ENCODE assay signal across 19 cellular contexts in the genomic region with DNA sequence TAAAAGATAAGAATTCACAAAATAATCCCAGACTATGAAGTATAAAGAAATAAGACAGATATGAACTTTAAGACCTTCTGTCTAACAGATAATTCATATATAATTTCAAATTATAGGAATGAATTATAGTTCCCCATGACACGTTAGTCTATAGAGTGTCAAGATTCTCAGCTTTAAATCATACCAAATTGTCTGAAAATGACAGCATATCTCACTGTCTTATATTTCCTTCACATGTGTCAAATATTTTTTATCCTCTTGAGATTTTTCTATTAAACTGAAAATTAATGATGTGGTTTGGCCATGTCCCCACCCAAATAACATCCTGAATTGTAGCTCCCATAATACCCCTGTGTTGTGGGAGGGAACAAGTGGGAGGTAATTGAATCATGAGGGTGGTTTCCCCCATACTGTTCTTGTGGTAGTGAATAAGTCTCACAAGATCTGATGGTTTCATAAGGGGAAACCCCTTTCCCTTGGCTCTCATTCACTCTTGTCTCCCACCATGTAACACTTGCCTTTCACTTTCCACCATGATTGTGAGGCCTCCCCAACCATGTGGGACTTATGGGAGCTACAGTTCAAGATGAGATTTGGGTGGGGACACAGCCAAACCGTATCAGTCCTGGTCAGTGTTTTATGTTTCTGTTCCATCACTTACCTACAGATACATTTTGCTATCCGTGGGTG.
DNase-seq lines count a peak whose midpoint lies in the region; ATAC-seq and TF ChIP-seq lines count a peak whose summit lies in the region.
"Had no signal": no experiment of that assay in that cellular context is flagged by ENCODE, and none has a peak within 500 bp of the region (broad histone marks: within the 10 kb centered on the region; RNA-seq: fewer than 3 reads in every experiment).

No MANE protein-coding gene starts in this region.

- no peaks in the 10 kb centered on the region for H3K4me1 Mint-ChIP-seq in natural killer cell
- no peaks in the 10 kb centered on the region for H3K4me1 Mint-ChIP-seq in neural progenitor cell
- H3K4me1 Mint-ChIP-seq: CD4-positive, alpha-beta memory T cell had no signal

- ATAC-seq in natural killer cell = peak in 2 of 3 donors; percentile 57 to 61
- ATAC-seq: lower lobe of right lung, Panc1, psoas muscle had no signal

- no peaks in the 10 kb centered on the region for H3F3A ChIP-seq in neural progenitor cell (ENCODE audit: low read depth)

- no peak overlapping the region for H3K9ac ChIP-seq in neural progenitor cell

- intact Hi-C loops in natural killer cell (cut with micrococcal nuclease) = no loop called here

- no peak overlapping the region for H3K4me3 ChIP-seq in neural progenitor cell
- H3K4me3 ChIP-seq: lower lobe of right lung, psoas muscle, SJSA1, suprapubic skin had no signal

- H3K4me3 Mint-ChIP-seq in natural killer cell (no peak overlapping the region), neural progenitor cell (no peak overlapping the region)
- H3K4me3 Mint-ChIP-seq: CD4-positive, alpha-beta memory T cell had no signal

- peak; percentile 1 for DNase-seq in stimulated activated CD8-positive, alpha-beta memory T cell treated with anti-CD3 and anti-CD28 coated beads, Interleukin-12 subunit alpha, Interleukin-12 subunit beta, amount 100 ng/mL, for 24 hours (ENCODE audit: extremely low read depth)
- no peak for DNase-seq in stimulated activated CD8-positive, alpha-beta memory T cell treated with anti-CD3 and anti-CD28 coated beads, Interleukin-4, amount 100 ng/mL, for 48 hours
- peak; percentile 26 for DNase-seq in activated naive CD4-positive, alpha-beta T cell treated with anti-CD3 and anti-CD28 coated beads, Interleukin-2, amount 50 U/mL, for 16 hours
- no peak for DNase-seq in natural killer cell
- no peak for DNase-seq in neural progenitor cell (ENCODE audit: low spot score)
- DNase-seq in SHP77 (lab: John Stamatoyannopoulos, UW) = no peak
- DNase-seq in NCI-H1092 (lab: John Stamatoyannopoulos, UW) = no peak
- DNase-seq: amygdala, GOT3, lower lobe of right lung, NCI-H1092 treated with DMSO at 0.1 percent for 48 hours, NCI-H2029 treated with DMSO at 0.1 percent for 48 hours, psoas muscle, T-helper 1 cell had no signal

- H3K36me3 Mint-ChIP-seq in natural killer cell (no peaks in the 10 kb centered on the region), neural progenitor cell (no peaks in the 10 kb centered on the region)
- H3K36me3 Mint-ChIP-seq: CD4-positive, alpha-beta memory T cell had no signal

- TF ChIP-seq CTCF in natural killer cell (IDR thresholded peaks at IDR 0.05) = no peak
- no peak for TF ChIP-seq CTCF in neural progenitor cell (IDR thresholded peaks at IDR 0.05)

- H3K27ac ChIP-seq in neural progenitor cell = no peak overlapping the region
- H3K27ac ChIP-seq: lower lobe of right lung, psoas muscle, SJSA1, suprapubic skin had no signal

- no peaks in the 10 kb centered on the region for H3K36me3 ChIP-seq in neural progenitor cell
- H3K36me3 ChIP-seq: lower lobe of right lung, SJSA1, suprapubic skin had no signal

- no peaks in the 10 kb centered on the region for H3K9me3 Mint-ChIP-seq in natural killer cell
- H3K9me3 Mint-ChIP-seq in neural progenitor cell = peaks cover 4% of the 10 kb centered on the region
- H3K9me3 Mint-ChIP-seq: CD4-positive, alpha-beta memory T cell had no signal

- no peaks in the 10 kb centered on the region for H3K27me3 Mint-ChIP-seq in natural killer cell (ENCODE audit: low read depth in 2 of 2)
- H3K27me3 Mint-ChIP-seq in neural progenitor cell (ENCODE audit: insufficient read depth, low read depth) = no peaks in the 10 kb centered on the region

- no peak overlapping the region for H3K4me2 ChIP-seq in neural progenitor cell

- no peak overlapping the region for H2AFZ ChIP-seq in neural progenitor cell (replicated peaks)

- H3K27me3 ChIP-seq in neural progenitor cell = no peaks in the 10 kb centered on the region
- H3K27me3 ChIP-seq: SJSA1, suprapubic skin had no signal

- no peaks in the 10 kb centered on the region for H3K9me3 ChIP-seq in neural progenitor cell (ENCODE audit: low read depth)
- H3K9me3 ChIP-seq: lower lobe of right lung, psoas muscle, SJSA1, suprapubic skin had no signal

- no peaks in the 10 kb centered on the region for H3K4me1 ChIP-seq in neural progenitor cell
- H3K4me1 ChIP-seq: lower lobe of right lung, psoas muscle, SJSA1, suprapubic skin had no signal

- H4K20me1 ChIP-seq in neural progenitor cell (ENCODE audit: low read depth) = no peaks in the 10 kb centered on the region

- no peak overlapping the region for H3K27ac Mint-ChIP-seq in natural killer cell
- H3K27ac Mint-ChIP-seq in neural progenitor cell = no peak overlapping the region
- H3K27ac Mint-ChIP-seq: activated T-helper 2 cell treated with anti-CD3 and anti-CD28 coated beads, Interferon-gamma antibody, Interleukin-2, Interleukin-4, amounts not matched to agents 10 μg/mL and 5 μg/mL and 100 μg/mL, durations not matched to agents 14 hours and 24 hours and 36 hours; CD4-positive, alpha-beta memory T cell had no signal

- H3K79me2 ChIP-seq in neural progenitor cell (ENCODE audit: low read depth) = no peaks in the 10 kb centered on the region

Comparison
In these comparisons a context has a peak if more than half of its experiments do, and no peak if none do; other contexts are left out.
1. DNase-seq: peak in stimulated activated CD8-positive, alpha-beta memory T cell treated with anti-CD3 and anti-CD28 coated beads, Interleukin-12 subunit alpha, Interleukin-12 subunit beta, amount 100 ng/mL, for 24 hours (single experiment) and activated naive CD4-positive, alpha-beta T cell treated with anti-CD3 and anti-CD28 coated beads, Interleukin-2, amount 50 U/mL, for 16 hours (single experiment); none in stimulated activated CD8-positive, alpha-beta memory T cell treated with anti-CD3 and anti-CD28 coated beads, Interleukin-4, amount 100 ng/mL, for 48 hours (single experiment), natural killer cell (single experiment), neural progenitor cell (single experiment), SHP77 (0 of 2) and NCI-H1092 (single experiment).